ENCODE assay signal across 1 cellular context in the genomic region with DNA sequence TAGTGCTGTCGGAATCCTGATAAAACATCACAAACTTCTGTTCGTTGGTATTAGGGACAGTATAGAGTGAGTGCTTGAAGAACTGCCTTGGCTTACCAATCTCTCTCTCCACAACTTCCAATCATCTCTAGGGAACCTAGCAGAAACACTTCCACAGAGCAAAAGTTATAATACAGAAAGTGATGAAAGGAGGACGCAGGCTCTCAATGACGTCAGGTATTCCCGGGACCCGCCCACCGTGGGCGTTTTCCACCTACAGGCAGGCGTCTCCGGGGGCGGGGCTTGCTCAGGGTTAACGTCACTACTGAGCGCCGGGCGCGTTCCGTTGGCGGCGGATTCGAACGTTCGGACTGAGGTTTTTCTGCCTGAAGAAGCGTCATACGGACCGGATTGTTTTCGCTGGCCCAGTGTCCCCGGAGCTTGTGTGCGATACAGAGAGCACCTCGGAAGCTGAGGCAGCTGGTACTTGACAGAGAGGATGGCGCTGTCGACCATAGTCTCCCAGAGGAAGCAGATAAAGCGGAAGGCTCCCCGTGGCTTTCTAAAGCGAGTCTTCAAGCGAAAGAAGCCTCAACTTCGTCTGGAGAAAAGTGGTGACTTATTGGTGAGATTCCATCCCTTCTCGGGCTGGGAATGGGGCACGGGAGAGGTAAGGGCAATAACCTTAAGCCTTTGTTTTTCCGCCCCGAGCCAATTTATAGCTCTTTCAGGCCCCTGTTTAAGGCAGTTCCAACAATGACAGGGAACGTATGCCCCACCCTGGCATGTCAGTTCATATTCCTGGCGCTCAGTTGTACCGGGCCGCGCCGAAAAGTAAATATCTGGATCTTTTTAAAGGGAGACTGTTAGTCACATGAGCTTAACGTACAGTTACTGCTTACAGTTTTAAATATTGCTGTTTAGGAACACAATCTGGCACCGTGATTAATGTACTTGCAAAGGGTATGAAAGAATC.
TF ChIP-seq lines count a peak whose summit lies in the region.

CENPW (plus strand) TSS at position 320 of the 955 bp plus-strand sequence; CDS start at position 479, 159 bp downstream.

TF ChIP-seq in HepG2, 621 proteins besides CTCF, POLR2A, EP300 and RAD21 (continued from another document and continues in another):
- TF ChIP-seq ZBTB4 (CRISPR knock-in tag; IDR thresholded peaks at IDR 0.05; ENCODE audit: borderline replicate concordance) (no peak), ZNF646 (CRISPR knock-in tag; IDR thresholded peaks at IDR 0.05) (no peak), ZNF562 (CRISPR knock-in tag; IDR thresholded peaks at IDR 0.05; ENCODE audit: borderline replicate concordance) (no peak), ZBTB26 (CRISPR knock-in tag; IDR thresholded peaks at IDR 0.05; ENCODE audit: borderline replicate concordance) (peak; percentile 59; the same call in 1 of the 2 replicates), HOXA5 (CRISPR knock-in tag; IDR thresholded peaks at IDR 0.05) (peak; percentile 77; the same call in 1 of the 2 replicates), PRPF4 (IDR thresholded peaks at IDR 0.05; ENCODE audit: low read depth, low read length, poor library complexity, severe bottlenecking) (no peak), CAMTA2 (CRISPR knock-in tag; IDR thresholded peaks at IDR 0.05; ENCODE audit: borderline replicate concordance) (no peak), ZNF777 (CRISPR knock-in tag; IDR thresholded peaks at IDR 0.05) (no peak), TBP (CRISPR knock-in tag; IDR thresholded peaks at IDR 0.05) (peak; percentile 21; the same call in 1 of the 2 replicates), SALL2 (CRISPR knock-in tag; IDR thresholded peaks at IDR 0.05) (0 out of 2 replicates have a peak, but pooled peaks have one; percentile 58), PRDM15 (CRISPR knock-in tag; IDR thresholded peaks at IDR 0.05) (peak; percentile 86), YY1 (IDR thresholded peaks at IDR 0.05; ENCODE audit: insufficient read depth, insufficient replicate concordance, low read depth, low read length) (peak; percentile 54), ZGPAT (CRISPR knock-in tag; IDR thresholded peaks at IDR 0.05) (peak; percentile 82), ZNF782 (CRISPR knock-in tag; IDR thresholded peaks at IDR 0.05; ENCODE audit: borderline replicate concordance) (peak; percentile 60; the same call in 1 of the 2 replicates), KDM2A (CRISPR knock-in tag; IDR thresholded peaks at IDR 0.05; ENCODE audit: borderline replicate concordance, low read depth) (peak; percentile 98), ZSCAN20 (CRISPR knock-in tag; IDR thresholded peaks at IDR 0.05; ENCODE audit: borderline replicate concordance) (peak; percentile 86), KMT2A (CRISPR knock-in tag; IDR thresholded peaks at IDR 0.05) (peak; percentile 95), KMT2B (CRISPR knock-in tag; IDR thresholded peaks at IDR 0.05) (peak; percentile 99), CREB1 (IDR thresholded peaks at IDR 0.05) (peak; percentile 99), CREB1 (CRISPR knock-in tag; IDR thresholded peaks at IDR 0.05) (peak; percentile 100), THYN1 (CRISPR knock-in tag; IDR thresholded peaks at IDR 0.05; ENCODE audit: borderline replicate concordance, low read depth) (no peak), GTF2F1 (IDR thresholded peaks at IDR 0.05; ENCODE audit: low read length) (no peak), ZKSCAN1 (IDR thresholded peaks at IDR 0.05; ENCODE audit: low read length) (no peak), ARNT (IDR thresholded peaks at IDR 0.05) (no peak), ZNF615 (CRISPR knock-in tag; IDR thresholded peaks at IDR 0.05; ENCODE audit: borderline replicate concordance) (no peak), RFXANK (CRISPR knock-in tag; IDR thresholded peaks at IDR 0.05) (no peak), CHD2 (IDR thresholded peaks at IDR 0.05; ENCODE audit: low read depth, low read length) (no peak), GABPA (IDR thresholded peaks at IDR 0.05; ENCODE audit: low read depth, low read length) (no peak), GABPA (CRISPR knock-in tag; IDR thresholded peaks at IDR 0.05; ENCODE audit: low read depth) (peak; percentile 64), ESRRA (CRISPR knock-in tag; IDR thresholded peaks at IDR 0.05; ENCODE audit: low read depth) (0 out of 2 replicates have a peak, but pooled peaks have one; percentile 51), ZNF773 (CRISPR knock-in tag; IDR thresholded peaks at IDR 0.05; ENCODE audit: borderline replicate concordance) (no peak), HHEX (CRISPR knock-in tag; IDR thresholded peaks at IDR 0.05) (no peak), ZNF33B (CRISPR knock-in tag; IDR thresholded peaks at IDR 0.05) (no peak), ZFP82 (CRISPR knock-in tag; IDR thresholded peaks at IDR 0.05; ENCODE audit: borderline replicate concordance) (no peak), ONECUT2 (CRISPR knock-in tag; IDR thresholded peaks at IDR 0.05) (0 out of 2 replicates have a peak, but pooled peaks have one; percentile 29), ZBTB42 (CRISPR knock-in tag; IDR thresholded peaks at IDR 0.05) (no peak), TEAD3 (CRISPR knock-in tag; optimal IDR thresholded peaks at IDR 0.05; ENCODE audit: borderline replicate concordance) (peak; percentile 61)
- TF ChIP-seq, protein P1, sequence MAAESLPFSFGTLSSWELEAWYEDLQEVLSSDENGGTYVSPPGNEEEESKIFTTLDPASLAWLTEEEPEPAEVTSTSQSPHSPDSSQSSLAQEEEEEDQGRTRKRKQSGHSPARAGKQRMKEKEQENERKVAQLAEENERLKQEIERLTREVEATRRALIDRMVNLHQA (CRISPR knock-in tag; IDR thresholded peaks at IDR 0.05), result no peak
- TF ChIP-seq, protein P2, sequence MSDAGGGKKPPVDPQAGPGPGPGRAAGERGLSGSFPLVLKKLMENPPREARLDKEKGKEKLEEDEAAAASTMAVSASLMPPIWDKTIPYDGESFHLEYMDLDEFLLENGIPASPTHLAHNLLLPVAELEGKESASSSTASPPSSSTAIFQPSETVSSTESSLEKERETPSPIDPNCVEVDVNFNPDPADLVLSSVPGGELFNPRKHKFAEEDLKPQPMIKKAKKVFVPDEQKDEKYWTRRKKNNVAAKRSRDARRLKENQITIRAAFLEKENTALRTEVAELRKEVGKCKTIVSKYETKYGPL (CRISPR knock-in tag; IDR thresholded peaks at IDR 0.05), result no peak
